Comparison of ENCODE assay signal across 16 cellular contexts in genomic region chr4:29009908-29010307, GRCh38.
DNase-seq lines count a peak whose midpoint lies in the region; ATAC-seq and TF ChIP-seq lines count a peak whose summit lies in the region.
"Had no signal": no experiment of that assay in that cellular context is flagged by ENCODE, and none has a peak within 500 bp of the region (broad histone marks: within the 10 kb centered on the region; RNA-seq: fewer than 3 reads in every experiment).

No MANE protein-coding gene starts in this region.

- H3K36me3 Mint-ChIP-seq in neural progenitor cell: peaks cover 7% of the 10 kb centered on the region

- H3K27ac ChIP-seq in neural progenitor cell: no peak overlapping the region
- H3K27ac ChIP-seq: 22Rv1, A549, C4-2B, HL-60 had no signal

- peaks cover 5% of the 10 kb centered on the region for H3K4me1 ChIP-seq in neural progenitor cell
- H3K4me1 ChIP-seq: A549, Caco-2 had no signal

- H3F3A ChIP-seq in neural progenitor cell (ENCODE audit: low read depth): no peaks in the 10 kb centered on the region

- H2AFZ ChIP-seq in neural progenitor cell (replicated peaks): no peak overlapping the region

- no peak overlapping the region for H3K9ac ChIP-seq in neural progenitor cell

- H3K9me3 Mint-ChIP-seq in neural progenitor cell: peaks cover 32% of the 10 kb centered on the region

- H3K9me3 ChIP-seq in neural progenitor cell (ENCODE audit: low read depth): no peaks in the 10 kb centered on the region
- H3K9me3 ChIP-seq: A549, Caco-2 had no signal

- no peak overlapping the region for H3K4me3 ChIP-seq in neural progenitor cell
- H3K4me3 ChIP-seq: A549 had no signal

- H3K36me3 ChIP-seq in neural progenitor cell: no peaks in the 10 kb centered on the region

- DNase-seq in ELF-1 (ENCODE audit: low read depth, low spot score) (peak; percentile 64), UCSD-AML1 (lab: John Stamatoyannopoulos, UW; ENCODE audit: unreplicated experiment) (peak; percentile 1), iPS DF 19.7 (ENCODE audit: low read depth, low spot score) (peak; percentile 9), neural progenitor cell (ENCODE audit: low spot score) (peak; percentile 3), cerebellum (ENCODE audit: low spot score) (no peak), NCI-H345 (lab: John Stamatoyannopoulos, UW) (no peak)
- DNase-seq: AML-193; Caco-2; CD4-positive, alpha-beta T cell; GDM1; HCEC 1CT had no signal

- TF ChIP-seq CTCF in neural progenitor cell (IDR thresholded peaks at IDR 0.05): no peak

- H3K27me3 Mint-ChIP-seq in neural progenitor cell (ENCODE audit: insufficient read depth, low read depth): peaks cover 7% of the 10 kb centered on the region
- H3K27me3 Mint-ChIP-seq: CD4-positive, alpha-beta T cell had no signal

- peaks cover 4% of the 10 kb centered on the region for H3K4me1 Mint-ChIP-seq in neural progenitor cell

- peaks cover 12% of the 10 kb centered on the region for H3K27me3 ChIP-seq in neural progenitor cell

- no peak overlapping the region for H3K4me3 Mint-ChIP-seq in neural progenitor cell
- H3K4me3 Mint-ChIP-seq: CD4-positive, alpha-beta T cell had no signal

- H3K27ac Mint-ChIP-seq in neural progenitor cell: no peak overlapping the region
- H3K27ac Mint-ChIP-seq: CD4-positive, alpha-beta T cell had no signal

- H4K20me1 ChIP-seq in neural progenitor cell (ENCODE audit: low read depth): no peaks in the 10 kb centered on the region

- no peak for ATAC-seq in GM21515 (IDR thresholded peaks at IDR 0.05; ENCODE audit: unreplicated experiment)
- ATAC-seq: A549 had no signal

- H3K79me2 ChIP-seq in neural progenitor cell (ENCODE audit: low read depth): no peaks in the 10 kb centered on the region

- no peak overlapping the region for H3K4me2 ChIP-seq in neural progenitor cell
- H3K4me2 ChIP-seq: A549 had no signal

Comparison
In these comparisons a context has a peak if more than half of its experiments do, and no peak if none do; other contexts are left out.
1. DNase-seq: peak in ELF-1 (single experiment), UCSD-AML1 (single experiment), iPS DF 19.7 (single experiment) and neural progenitor cell (single experiment); none in cerebellum (single experiment) and NCI-H345 (single experiment).